31 cellular contexts compared by ENCODE assay signal in the genomic region with DNA sequence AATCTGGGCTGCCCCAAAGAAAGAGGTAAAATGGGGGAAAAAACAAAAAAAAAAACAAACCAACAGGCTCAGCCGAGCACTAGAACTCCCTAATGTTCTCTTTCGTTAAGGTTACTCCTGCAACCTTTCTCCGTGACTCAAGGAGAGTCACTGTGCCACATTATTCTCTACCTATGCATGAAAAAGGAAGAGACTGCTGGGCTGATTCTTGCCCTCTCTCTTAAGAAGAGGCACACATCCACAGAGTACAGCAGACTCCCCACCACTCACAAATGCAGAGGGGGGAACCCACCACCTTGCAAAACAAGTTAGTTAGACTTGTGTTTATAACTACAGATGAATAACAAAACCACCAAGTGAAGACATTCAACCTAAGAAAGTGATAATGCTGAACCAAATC.
"Had no signal": no experiment of that assay in that cellular context is flagged by ENCODE, and none has a peak within 500 bp of the region (broad histone marks: within the 10 kb centered on the region; RNA-seq: fewer than 3 reads in every experiment).

No MANE protein-coding gene starts in this region.

- H3K27ac ChIP-seq: left lung, lower lobe of right lung, pancreas, prostate gland, skin epidermis, stomach, testis, thyroid gland, transverse colon, upper lobe of left lung, vagina had no signal

- H3K4me1 Mint-ChIP-seq: immature natural killer cell; naive thymus-derived CD8-positive, alpha-beta T cell; nephron; neural crest cell had no signal

- H3K4me1 ChIP-seq: left lung, lower lobe of right lung, pancreas, prostate gland, stomach, testis, thyroid gland, upper lobe of left lung, vagina had no signal

- H3K27me3 ChIP-seq: left lung, pancreas, stomach, testis, thyroid gland, transverse colon, upper lobe of left lung, vagina had no signal

- H3K4me3 ChIP-seq: left lung, lower lobe of right lung, pancreas, prostate gland, skin epidermis, stomach, testis, thyroid gland, transverse colon, upper lobe of left lung, vagina had no signal

- ATAC-seq: left colon; left lung; lower lobe of right lung; naive thymus-derived CD8-positive, alpha-beta T cell; pancreas; right cardiac atrium; sciatic nerve; stimulated activated naive B cell treated with anti-CD40 and anti-IgM and Interleukin-4, amounts not matched to agents 10 μg/mL and 1 μg/mL and 100 μg/mL, for 72 hours; stimulated activated naive CD8-positive, alpha-beta T cell treated with anti-CD3 and anti-CD28 coated beads, Interleukin-15, Interleukin-2, amounts not matched to agents 100 U/mL and 50 U/mL, for 24 hours had no signal

- H3K9me3 ChIP-seq: pancreas, prostate gland, testis, thyroid gland, transverse colon, upper lobe of left lung, vagina had no signal

- H3K4me3 Mint-ChIP-seq: immature natural killer cell; naive thymus-derived CD8-positive, alpha-beta T cell; nephron; neural crest cell; stimulated activated naive B cell treated with anti-CD40 and anti-IgM and Interleukin-4, amounts not matched to agents 10 μg/mL and 1 μg/mL and 100 μg/mL, for 72 hours had no signal

- H3K27me3 Mint-ChIP-seq: naive thymus-derived CD8-positive, alpha-beta T cell; stimulated activated naive B cell treated with anti-CD40 and anti-IgM and Interleukin-4, amounts not matched to agents 10 μg/mL and 1 μg/mL and 100 μg/mL, for 72 hours had no signal

- DNase-seq: hypothalamus; immature natural killer cell; kidney; left colon; left lung; lower lobe of right lung; mammary epithelial cell; mesenchymal stem cell; naive thymus-derived CD8-positive, alpha-beta T cell; nucleus accumbens; pancreas; posterior cingulate gyrus; retina; right cardiac atrium; stimulated activated CD4-positive, alpha-beta T cell treated with anti-CD3 and anti-CD28 coated beads, Interleukin-12 subunit alpha, Interleukin-12 subunit beta, amount 100 ng/mL, for 4 hours; stimulated activated CD4-positive, alpha-beta T cell treated with anti-CD3 and anti-CD28 coated beads, Interleukin-15, amount 100 ng/mL, for 24 hours; stimulated activated CD4-positive, alpha-beta T cell treated with anti-CD3 and anti-CD28 coated beads, Interleukin-2, amount 100 ng/mL, for 24 hours; stimulated activated CD4-positive, alpha-beta T cell treated with anti-CD3 and anti-CD28 coated beads, Interleukin-4, amount 100 ng/mL, for 1 hour; stimulated activated naive B cell treated with anti-CD40 and anti-IgM and Interleukin-4, amounts not matched to agents 10 μg/mL and 1 μg/mL and 100 μg/mL, for 72 hours; stimulated activated naive CD8-positive, alpha-beta T cell treated with anti-CD3 and anti-CD28 coated beads, Interleukin-15, Interleukin-2, amounts not matched to agents 100 U/mL and 50 U/mL, for 24 hours; stomach; testis; thyroid gland; transverse colon; upper lobe of left lung had no signal

- H3K27ac Mint-ChIP-seq: naive thymus-derived CD8-positive, alpha-beta T cell; stimulated activated naive B cell treated with anti-CD40 and anti-IgM and Interleukin-4, amounts not matched to agents 10 μg/mL and 1 μg/mL and 100 μg/mL, for 72 hours had no signal

- H3K36me3 ChIP-seq: prostate gland had no signal
